ENCODE assay signal across 1 cellular context in the genomic region with DNA sequence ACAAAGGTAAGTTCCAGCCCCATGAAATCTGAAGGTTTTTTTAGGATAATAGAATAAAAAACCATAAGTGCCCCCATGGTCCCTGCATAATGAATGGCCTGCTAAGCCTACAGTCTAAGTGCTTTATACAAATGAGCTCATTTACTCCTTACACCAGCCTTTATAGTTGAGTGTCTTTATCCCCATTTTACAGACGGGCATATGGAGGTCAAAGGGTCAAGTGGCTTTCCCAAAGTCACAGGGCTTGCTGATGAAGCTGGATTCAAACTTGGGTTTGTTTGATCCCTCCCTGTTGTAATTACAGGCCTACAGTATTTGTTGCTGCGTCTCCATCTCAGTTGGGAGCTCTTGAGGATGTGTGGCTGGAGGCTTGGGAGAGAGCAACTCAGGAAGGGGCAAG.
TF ChIP-seq lines count a peak whose summit lies in the region.

No MANE protein-coding gene starts in this region.

TF ChIP-seq in GM23338, 12 proteins besides CTCF, POLR2A, EP300 and RAD21 (continued from another document):
- TF ChIP-seq POLR2AphosphoS5 (IDR thresholded peaks at IDR 0.05; ENCODE audit: low read depth) (no peak), EZH2phosphoT487 (IDR thresholded peaks at IDR 0.05; ENCODE audit: unreplicated experiment) (no peak)
